ENCODE assay signal across 1 cellular context in the genomic region with DNA sequence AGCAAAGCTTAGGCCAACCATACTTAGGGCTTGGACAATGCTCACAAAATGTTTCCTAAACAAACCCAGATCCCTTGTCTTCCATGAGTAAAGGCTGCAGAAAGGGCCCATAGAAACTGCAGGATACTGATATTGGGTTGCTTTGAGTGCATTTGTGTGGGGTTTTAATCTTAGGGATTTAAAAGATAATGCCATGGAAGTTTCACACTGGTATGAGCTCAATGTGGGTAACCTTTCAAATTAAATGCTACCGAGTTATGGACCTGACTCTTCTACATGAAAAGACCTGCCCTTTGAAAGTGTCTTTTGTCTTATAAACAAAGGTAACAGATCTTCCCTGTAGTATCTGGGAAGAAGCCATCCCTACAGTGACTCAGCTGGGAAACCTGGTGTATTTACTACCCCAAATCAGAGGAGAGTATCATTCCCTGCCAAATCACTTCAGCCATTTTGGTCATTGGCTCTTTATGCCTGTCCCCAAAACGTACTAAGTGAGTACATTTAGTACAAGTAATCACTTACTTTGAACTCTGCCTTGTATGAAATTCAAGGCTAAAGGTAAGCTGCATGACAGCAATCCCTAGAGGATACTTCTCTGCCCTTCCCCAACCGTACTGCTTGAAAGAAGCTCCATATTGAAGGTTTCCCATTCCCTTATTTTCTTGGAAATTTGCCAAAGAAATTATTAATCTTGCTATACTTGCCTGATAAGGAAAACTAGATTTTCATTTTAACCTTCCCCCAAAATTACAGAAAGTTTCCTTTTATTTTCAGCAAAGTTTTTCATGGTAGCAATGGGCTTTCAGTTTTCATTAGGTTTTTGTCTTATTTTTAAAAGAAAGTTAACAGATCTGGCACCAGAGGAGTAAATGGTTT.
TF ChIP-seq lines count a peak whose summit lies in the region.

No MANE protein-coding gene starts in this region.

TF ChIP-seq in H1, 55 proteins besides CTCF, POLR2A, EP300 and RAD21:
- TF ChIP-seq BACH1 (IDR thresholded peaks at IDR 0.05; ENCODE audit: low read length) (peak; percentile 76), TEAD4 (IDR thresholded peaks at IDR 0.05; ENCODE audit: low read depth, low read length) (0 out of 2 replicates have a peak, but pooled peaks have one; percentile 36), E2F6 (IDR thresholded peaks at IDR 0.05) (no peak), CHD7 (IDR thresholded peaks at IDR 0.05; ENCODE audit: insufficient replicate concordance, low read length) (peak; percentile 77), YY1 (IDR thresholded peaks at IDR 0.05; ENCODE audit: low read depth, low read length) (peak; percentile 76), POU5F1 (IDR thresholded peaks at IDR 0.05; ENCODE audit: low read depth, low read length) (no peak), MAFK (IDR thresholded peaks at IDR 0.05; ENCODE audit: low read depth, low read length) (peak; percentile 57), RNF2 (IDR thresholded peaks at IDR 0.05; ENCODE audit: borderline replicate concordance, low read depth, low read length, missing control alignments, poor library complexity, severe bottlenecking) (no peak), RBBP5 (IDR thresholded peaks at IDR 0.05; ENCODE audit: borderline replicate concordance, low read depth, low read length) (no peak)
- TF ChIP-seq, protein P1, sequence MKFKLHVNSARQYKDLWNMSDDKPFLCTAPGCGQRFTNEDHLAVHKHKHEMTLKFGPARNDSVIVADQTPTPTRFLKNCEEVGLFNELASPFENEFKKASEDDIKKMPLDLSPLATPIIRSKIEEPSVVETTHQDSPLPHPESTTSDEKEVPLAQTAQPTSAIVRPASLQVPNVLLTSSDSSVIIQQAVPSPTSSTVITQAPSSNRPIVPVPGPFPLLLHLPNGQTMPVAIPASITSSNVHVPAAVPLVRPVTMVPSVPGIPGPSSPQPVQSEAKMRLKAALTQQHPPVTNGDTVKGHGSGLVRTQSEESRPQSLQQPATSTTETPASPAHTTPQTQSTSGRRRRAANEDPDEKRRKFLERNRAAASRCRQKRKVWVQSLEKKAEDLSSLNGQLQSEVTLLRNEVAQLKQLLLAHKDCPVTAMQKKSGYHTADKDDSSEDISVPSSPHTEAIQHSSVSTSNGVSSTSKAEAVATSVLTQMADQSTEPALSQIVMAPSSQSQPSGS (IDR thresholded peaks at IDR 0.05; ENCODE audit: low read length), result peak; percentile 54; the same call in 1 of the 2 replicates
